In genomic region chr16:85010446-85010930, GRCh38 we compare ENCODE assay signal across 8 cellular contexts. TPM values are rescaled to one million over a fixed set of nuclear protein-coding genes. Genes with fewer than 3 reads are reported as not detected.
A peak's percentile ranks its signal among the peaks of the same experiment; 100 is the strongest.
DNase-seq lines count a peak whose midpoint lies in the region; ATAC-seq, FAIRE-seq and TF ChIP-seq lines count a peak whose summit lies in the region.

No MANE protein-coding gene starts in this region.

- no peak for FAIRE-seq in keratinocyte (lab: Jason Lieb, UNC)

- H3K9ac ChIP-seq in keratinocyte (ENCODE audit: control insufficient read depth, extremely low read depth, insufficient read depth, low read length): peak overlapping the region; percentile 91

- no peaks in the 10 kb centered on the region for H3K9me3 Mint-ChIP-seq in activated CD8-positive, alpha-beta memory T cell treated with anti-CD3 and anti-CD28 coated beads, Interleukin-2, amount 10 ng/mL, durations not matched to agents 7 days and 5 days (ENCODE audit: low read depth)
- no peaks in the 10 kb centered on the region for H3K9me3 Mint-ChIP-seq in activated CD4-positive, alpha-beta memory T cell treated with anti-CD3 and anti-CD28 coated beads, Interleukin-2, amount 10 ng/mL, durations not matched to agents 7 days and 5 days

- H2AFZ ChIP-seq in keratinocyte (ENCODE audit: control insufficient read depth, low read length): peak overlapping the region; percentile 56

- no peak for TF ChIP-seq POLR2A in erythroblast (IDR thresholded peaks at IDR 0.05; ENCODE audit: low read length)

- H3K4me1 ChIP-seq in keratinocyte (ENCODE audit: control insufficient read depth, extremely low read depth, insufficient read depth, low read length) (peaks cover 25% of the 10 kb centered on the region), thymus (ENCODE audit: control insufficient read depth, insufficient read depth, low read length) (no peaks in the 10 kb centered on the region)

- peak overlapping the region; percentile 96 for H3K27ac Mint-ChIP-seq in activated CD8-positive, alpha-beta memory T cell treated with anti-CD3 and anti-CD28 coated beads, Interleukin-2, amount 10 ng/mL, durations not matched to agents 7 days and 5 days
- peak overlapping the region; percentile 94 for H3K27ac Mint-ChIP-seq in activated CD4-positive, alpha-beta memory T cell treated with anti-CD3 and anti-CD28 coated beads, Interleukin-2, amount 10 ng/mL, durations not matched to agents 7 days and 5 days

- CTCF ChIA-PET in activated CD8-positive, alpha-beta memory T cell treated with anti-CD3 and anti-CD28 coated beads, Interleukin-2, amount 10 ng/mL, durations not matched to agents 7 days and 5 days (lab: Charles Lee): interaction anchor here (0.8 to 4.7 kb wide), 8 partner anchors 9 to 256 kb away, joined by 3 to 34 read pairs (median 6); partner anchors contain the start of gene KIAA0513
- CTCF ChIA-PET in activated CD4-positive, alpha-beta memory T cell treated with anti-CD3 and anti-CD28 coated beads, Interleukin-2, amount 10 ng/mL, durations not matched to agents 7 days and 5 days (lab: Charles Lee): interaction anchor here (0.7 to 3.2 kb wide), 6 partner anchors 16 to 264 kb away, joined by 3 to 22 read pairs (median 5); partner anchors contain the start of gene KIAA0513

- TF ChIP-seq CTCF in keratinocyte (optimal IDR thresholded peaks at IDR 0.05 in 1 of 3, IDR thresholded peaks at IDR 0.05 in 1 of 3, conservative IDR thresholded peaks at IDR 0.05 in 1 of 3; ENCODE audit: extremely low read depth in 1 of 3, insufficient read depth in 2 of 3, low read length in 3 of 3): no peak

- POLR2A ChIA-PET in activated CD4-positive, alpha-beta memory T cell treated with anti-CD3 and anti-CD28 coated beads, Interleukin-2, amount 10 ng/mL, durations not matched to agents 7 days and 5 days (lab: Charles Lee): interaction anchor here (0.8 to 4.2 kb wide), 7 partner anchors 10 to 256 kb away, joined by 3 to 56 read pairs (median 6); partner anchors contain the start of gene KIAA0513

- peaks cover 5% of the 10 kb centered on the region for H3K27me3 Mint-ChIP-seq in activated CD8-positive, alpha-beta memory T cell treated with anti-CD3 and anti-CD28 coated beads, Interleukin-2, amount 10 ng/mL, durations not matched to agents 7 days and 5 days
- H3K27me3 Mint-ChIP-seq in activated CD4-positive, alpha-beta memory T cell treated with anti-CD3 and anti-CD28 coated beads, Interleukin-2, amount 10 ng/mL, durations not matched to agents 7 days and 5 days: peaks cover 2% of the 10 kb centered on the region

- dilution Hi-C loops in keratinocyte (cut with MboI; ENCODE audit: extremely low pct_ligation_motif_present, low sequenced_read_pairs): no loop called here

- no peaks in the 10 kb centered on the region for H4K20me1 ChIP-seq in keratinocyte (ENCODE audit: control insufficient read depth, extremely low read depth, insufficient read depth, low read length)

- H3K36me3 ChIP-seq in keratinocyte (ENCODE audit: control insufficient read depth in 2 of 2, extremely low read depth in 1 of 2, insufficient read depth in 2 of 2, low read length in 2 of 2) (peaks cover 0 to 2% of the 10 kb centered on the region in 2 experiments), thymus (ENCODE audit: control insufficient read depth, insufficient read depth) (no peaks in the 10 kb centered on the region)

- DNase-seq in activated CD8-positive, alpha-beta memory T cell treated with anti-CD3 and anti-CD28 coated beads, Interleukin-2, amount 10 ng/mL, durations not matched to agents 7 days and 5 days: no peak
- no peak for DNase-seq in activated CD8-positive, alpha-beta memory T cell treated with anti-CD3 and anti-CD28 coated beads, Interleukin-2, amount 50 U/mL, for 4 hours
- DNase-seq in activated CD4-positive, alpha-beta memory T cell treated with anti-CD3 and anti-CD28 coated beads, Interleukin-2, amount 10 ng/mL, durations not matched to agents 7 days and 5 days: no peak
- no peak for DNase-seq in keratinocyte (ENCODE audit: low read depth, low spot score)
- no peak for DNase-seq in DMS114 treated with DMSO at 0.1 percent for 48 hours (lab: John Stamatoyannopoulos, UW; ENCODE audit: unreplicated experiment)
- DNase-seq in erythroblast (lab: John Stamatoyannopoulos, UW): no peak
- DNase-seq in NCI-H524 treated with DMSO at 0.1 percent for 48 hours (lab: John Stamatoyannopoulos, UW): no peak

- H3K4me3 ChIP-seq in keratinocyte (ENCODE audit: control insufficient read depth in 2 of 3, extremely low read depth in 1 of 3, insufficient read depth in 2 of 3, low read depth in 1 of 3, low read length in 3 of 3): peak overlapping the region; percentile 85 to 98 (median 91)
- peak overlapping the region; percentile 97 for H3K4me3 ChIP-seq in thymus (ENCODE audit: low read length)

- H3K4me2 ChIP-seq in keratinocyte (ENCODE audit: control insufficient read depth, extremely low read depth, insufficient read depth, low read depth, low read length): peak overlapping the region; percentile 94

- no peaks in the 10 kb centered on the region for H3K9me3 ChIP-seq in keratinocyte (ENCODE audit: control insufficient read depth, low read depth, low read length)
- H3K9me3 ChIP-seq in thymus (ENCODE audit: control insufficient read depth): no peaks in the 10 kb centered on the region

- H3K4me3 Mint-ChIP-seq in activated CD8-positive, alpha-beta memory T cell treated with anti-CD3 and anti-CD28 coated beads, Interleukin-2, amount 10 ng/mL, durations not matched to agents 7 days and 5 days: peak overlapping the region; percentile 91
- H3K4me3 Mint-ChIP-seq in activated CD4-positive, alpha-beta memory T cell treated with anti-CD3 and anti-CD28 coated beads, Interleukin-2, amount 10 ng/mL, durations not matched to agents 7 days and 5 days: peak overlapping the region; percentile 98

- no peak for ATAC-seq in activated CD8-positive, alpha-beta memory T cell treated with anti-CD3 and anti-CD28 coated beads, Interleukin-2, amount 10 ng/mL, durations not matched to agents 7 days and 5 days

- WGBS in thymus: 48% methylated on average over 9 of the region's 9 CpGs

- H3K9me1 ChIP-seq in keratinocyte (ENCODE audit: control insufficient read depth, extremely low read depth, insufficient read depth, low read length): peaks cover 2% of the 10 kb centered on the region

- H3K4me1 Mint-ChIP-seq in activated CD8-positive, alpha-beta memory T cell treated with anti-CD3 and anti-CD28 coated beads, Interleukin-2, amount 10 ng/mL, durations not matched to agents 7 days and 5 days: peaks cover 31% of the 10 kb centered on the region
- H3K4me1 Mint-ChIP-seq in activated CD4-positive, alpha-beta memory T cell treated with anti-CD3 and anti-CD28 coated beads, Interleukin-2, amount 10 ng/mL, durations not matched to agents 7 days and 5 days: peaks cover 39% of the 10 kb centered on the region

- H3K27me3 ChIP-seq in keratinocyte (ENCODE audit: control insufficient read depth, extremely low read depth, insufficient read depth, low read length) (no peaks in the 10 kb centered on the region), thymus (ENCODE audit: control insufficient read depth, insufficient read depth) (no peaks in the 10 kb centered on the region)

- peaks cover 47% of the 10 kb centered on the region for H3K79me2 ChIP-seq in keratinocyte (ENCODE audit: control insufficient read depth, insufficient read depth, low read length)

- peaks cover 8% of the 10 kb centered on the region for H3K36me3 Mint-ChIP-seq in activated CD8-positive, alpha-beta memory T cell treated with anti-CD3 and anti-CD28 coated beads, Interleukin-2, amount 10 ng/mL, durations not matched to agents 7 days and 5 days
- peaks cover 7% of the 10 kb centered on the region for H3K36me3 Mint-ChIP-seq in activated CD4-positive, alpha-beta memory T cell treated with anti-CD3 and anti-CD28 coated beads, Interleukin-2, amount 10 ng/mL, durations not matched to agents 7 days and 5 days (ENCODE audit: low read depth)

- H3K27ac ChIP-seq in keratinocyte (ENCODE audit: control insufficient read depth, insufficient read depth, low read length) (peak overlapping the region; percentile 92), thymus (ENCODE audit: low read depth) (peak overlapping the region; percentile 100)

RNA-seq across cellular contexts. Expression of gene ZDHHC7, which starts 0.8 kb away (rescaled TPM):
- total RNA-seq in activated CD8-positive, alpha-beta memory T cell treated with anti-CD3 and anti-CD28 coated beads, Interleukin-2, amount 10 ng/mL, durations not matched to agents 7 days and 5 days: 10 to 100 TPM; 22.3 to 27.1 TPM
- total RNA-seq in activated CD4-positive, alpha-beta memory T cell treated with anti-CD3 and anti-CD28 coated beads, Interleukin-2, amount 10 ng/mL, durations not matched to agents 7 days and 5 days: 10 to 100 TPM; 24.6 to 25.1 TPM
- polyA plus RNA-seq in keratinocyte: 36.1 to 58.9 TPM (median 37.8 TPM) in 3 replicates
- 12.3 TPM for polyA plus RNA-seq in keratinocyte (2011; ENCODE audit: low read depth)
- polyA plus RNA-seq in keratinocyte (2011; cell fraction: cytosol; rRNA removed): 53.5 and 81.2 TPM in 2 replicates
- polyA plus RNA-seq in keratinocyte (2011; cell fraction: nucleus; rRNA removed): 98.1 and 113 TPM in 2 replicates
- 31.7 and 40.2 TPM in 2 replicates for polyA plus RNA-seq in keratinocyte (2012; ENCODE audit: low replicate concordance)
- polyA minus RNA-seq in keratinocyte: 37.9 to 225 TPM (median 43.5 TPM) in 3 replicates
- polyA minus RNA-seq in keratinocyte (2011; cell fraction: cytosol; rRNA and poly(A)+ RNA removed): 27.6 TPM
- 47.8 and 66.1 TPM in 2 replicates for polyA minus RNA-seq in keratinocyte (2011; cell fraction: nucleus; rRNA and poly(A)+ RNA removed)
- 24.6 TPM for polyA plus RNA-seq in thymus

RNA-seq across cellular contexts. Expression of gene KIAA0513, which starts 17.1 kb away (rescaled TPM):
- 1 to 10 TPM; 7.9 to 9.6 TPM for total RNA-seq in activated CD8-positive, alpha-beta memory T cell treated with anti-CD3 and anti-CD28 coated beads, Interleukin-2, amount 10 ng/mL, durations not matched to agents 7 days and 5 days
- total RNA-seq in activated CD4-positive, alpha-beta memory T cell treated with anti-CD3 and anti-CD28 coated beads, Interleukin-2, amount 10 ng/mL, durations not matched to agents 7 days and 5 days: 1 to 10 TPM; 7.4 to 7.9 TPM
- polyA plus RNA-seq in keratinocyte (2.6 to 3.6 TPM (median 3.3 TPM) in 3 replicates), thymus (5.2 TPM)
- polyA plus RNA-seq in keratinocyte (2011; ENCODE audit: low read depth): 19.8 TPM
- polyA plus RNA-seq in keratinocyte (2011; cell fraction: cytosol; rRNA removed): 1.7 and 1.9 TPM in 2 replicates
- 4.4 and 4.8 TPM in 2 replicates for polyA plus RNA-seq in keratinocyte (2011; cell fraction: nucleus; rRNA removed)
- polyA plus RNA-seq in keratinocyte (2012; ENCODE audit: low replicate concordance): 3.4 and 8.9 TPM in 2 replicates
- polyA minus RNA-seq in keratinocyte: 4.6 to 8.8 TPM (median 8.7 TPM) in 3 replicates
- polyA minus RNA-seq in keratinocyte (2011; cell fraction: cytosol; rRNA and poly(A)+ RNA removed): 1.9 TPM
- 3.7 and 6.8 TPM in 2 replicates for polyA minus RNA-seq in keratinocyte (2011; cell fraction: nucleus; rRNA and poly(A)+ RNA removed)
